8 cellular contexts compared by ENCODE assay signal in the genomic region with DNA sequence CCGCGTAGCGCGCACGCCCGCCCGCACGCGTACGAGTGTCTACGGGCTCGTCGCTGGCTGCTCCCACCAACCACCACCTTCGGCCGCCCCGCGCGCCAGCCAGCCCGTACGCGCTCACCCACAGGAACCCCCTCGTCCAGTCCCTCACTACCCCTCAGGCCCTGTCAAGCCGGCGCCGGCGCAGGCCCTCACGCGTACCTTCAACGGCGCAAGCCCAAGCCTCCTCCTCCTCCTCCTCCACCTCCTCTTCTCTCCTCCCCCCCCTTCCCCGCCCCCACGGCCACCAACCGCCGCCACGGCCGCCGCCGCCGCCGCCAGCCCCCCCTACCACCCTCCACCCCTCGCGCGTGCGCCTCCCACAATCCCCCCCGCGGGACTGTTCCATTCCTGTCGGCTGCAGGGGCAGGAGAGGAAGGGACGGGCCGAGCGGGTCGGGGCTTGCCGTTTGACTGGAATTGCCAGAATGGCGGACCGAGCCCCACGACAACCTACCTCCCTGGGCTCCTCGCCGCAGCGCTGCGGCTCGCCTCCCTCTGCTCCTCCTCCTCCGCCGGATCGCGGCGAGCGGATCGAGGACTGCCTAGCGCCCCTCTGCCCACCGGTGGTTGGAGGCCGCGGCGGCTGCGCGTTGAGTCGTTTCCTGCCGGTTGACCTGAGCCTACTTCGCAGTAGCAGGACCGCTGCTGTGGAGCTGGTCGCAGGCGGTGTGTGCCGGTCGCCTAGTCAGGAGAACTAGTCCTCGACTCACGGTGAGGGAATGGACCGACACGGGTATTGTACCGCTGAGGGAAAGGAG. TPM values are rescaled to one million over a fixed set of nuclear protein-coding genes. Genes with fewer than 3 reads are reported as not detected.
DNase-seq lines count a peak whose midpoint lies in the region; FAIRE-seq and TF ChIP-seq lines count a peak whose summit lies in the region.

A gene with protein sequence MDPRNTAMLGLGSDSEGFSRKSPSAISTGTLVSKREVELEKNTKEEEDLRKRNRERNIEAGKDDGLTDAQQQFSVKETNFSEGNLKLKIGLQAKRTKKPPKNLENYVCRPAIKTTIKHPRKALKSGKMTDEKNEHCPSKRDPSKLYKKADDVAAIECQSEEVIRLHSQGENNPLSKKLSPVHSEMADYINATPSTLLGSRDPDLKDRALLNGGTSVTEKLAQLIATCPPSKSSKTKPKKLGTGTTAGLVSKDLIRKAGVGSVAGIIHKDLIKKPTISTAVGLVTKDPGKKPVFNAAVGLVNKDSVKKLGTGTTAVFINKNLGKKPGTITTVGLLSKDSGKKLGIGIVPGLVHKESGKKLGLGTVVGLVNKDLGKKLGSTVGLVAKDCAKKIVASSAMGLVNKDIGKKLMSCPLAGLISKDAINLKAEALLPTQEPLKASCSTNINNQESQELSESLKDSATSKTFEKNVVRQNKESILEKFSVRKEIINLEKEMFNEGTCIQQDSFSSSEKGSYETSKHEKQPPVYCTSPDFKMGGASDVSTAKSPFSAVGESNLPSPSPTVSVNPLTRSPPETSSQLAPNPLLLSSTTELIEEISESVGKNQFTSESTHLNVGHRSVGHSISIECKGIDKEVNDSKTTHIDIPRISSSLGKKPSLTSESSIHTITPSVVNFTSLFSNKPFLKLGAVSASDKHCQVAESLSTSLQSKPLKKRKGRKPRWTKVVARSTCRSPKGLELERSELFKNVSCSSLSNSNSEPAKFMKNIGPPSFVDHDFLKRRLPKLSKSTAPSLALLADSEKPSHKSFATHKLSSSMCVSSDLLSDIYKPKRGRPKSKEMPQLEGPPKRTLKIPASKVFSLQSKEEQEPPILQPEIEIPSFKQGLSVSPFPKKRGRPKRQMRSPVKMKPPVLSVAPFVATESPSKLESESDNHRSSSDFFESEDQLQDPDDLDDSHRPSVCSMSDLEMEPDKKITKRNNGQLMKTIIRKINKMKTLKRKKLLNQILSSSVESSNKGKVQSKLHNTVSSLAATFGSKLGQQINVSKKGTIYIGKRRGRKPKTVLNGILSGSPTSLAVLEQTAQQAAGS (N-terminal part only) (minus strand): TSS at position 223 of the 796 bp plus-strand sequence. CDS start 41,284 bp downstream, outside the sequence.

- no peaks in the 10 kb centered on the region for H3K9me3 ChIP-seq in neutrophil

- peaks cover 19 to 29% of the 10 kb centered on the region in 2 experiments for H3K4me1 ChIP-seq in neutrophil (ENCODE audit: control insufficient read depth in 1 of 2, insufficient read depth in 1 of 2, low read depth in 1 of 2, low read length in 1 of 2)

- peak within 1 kb of the TSS; percentile 99 for H3K27ac ChIP-seq in neutrophil

- peak; percentile 71 for DNase-seq in GF-D8 (lab: John Stamatoyannopoulos, UW)
- peak; percentile 63 for DNase-seq in HFF-Myc (ENCODE audit: extremely low read depth, low read depth)
- DNase-seq in NB4 (ENCODE audit: low read depth): peak; percentile 95
- peak; percentile 95 for DNase-seq in SK-N-DZ (ENCODE audit: low spot score)
- peak; percentile 95 for DNase-seq in activated naive CD4-positive, alpha-beta T cell treated with anti-CD3 and anti-CD28 coated beads for 36 hours
- DNase-seq in frontal cortex (ENCODE audit: low spot score in 2 of 2): peak; percentile 87 to 92

- CTCF ChIA-PET in activated naive CD4-positive, alpha-beta T cell treated with anti-CD3 and anti-CD28 coated beads for 36 hours (lab: Charles Lee): no interaction called here

- peaks cover 5% of the 10 kb centered on the region for H3K36me3 ChIP-seq in neutrophil

- no peaks in the 10 kb centered on the region for H3K9me3 Mint-ChIP-seq in activated naive CD4-positive, alpha-beta T cell treated with anti-CD3 and anti-CD28 coated beads for 36 hours

- H3K4me3 ChIP-seq in HFF-Myc (replicated peaks; ENCODE audit: low read depth, low read length) (peak within 1 kb of the TSS; percentile 81), NB4 (ENCODE audit: low read depth, low read length) (peak within 1 kb of the TSS; percentile 94), neutrophil (ENCODE audit: low read depth in 1 of 2, low read length in 1 of 2) (peak within 1 kb of the TSS; percentile 77 to 90)

- intact Hi-C loops in activated naive CD4-positive, alpha-beta T cell treated with anti-CD3 and anti-CD28 coated beads for 36 hours (cut with micrococcal nuclease): loop anchor here (1.0 to 10.0 kb wide), 7 partner anchors 26 to 320 kb away; a partner anchor contains a TSS

- no peak for FAIRE-seq in frontal cortex (lab: Jason Lieb, UNC)

- no peaks in the 10 kb centered on the region for H3K27me3 ChIP-seq in neutrophil

- H3K36me3 Mint-ChIP-seq in activated naive CD4-positive, alpha-beta T cell treated with anti-CD3 and anti-CD28 coated beads for 36 hours (ENCODE audit: low read depth): peaks cover 23% of the 10 kb centered on the region

- peak within 1 kb of the TSS; percentile 100 for H3K4me3 Mint-ChIP-seq in activated naive CD4-positive, alpha-beta T cell treated with anti-CD3 and anti-CD28 coated beads for 36 hours

- no peaks in the 10 kb centered on the region for H3K27me3 Mint-ChIP-seq in activated naive CD4-positive, alpha-beta T cell treated with anti-CD3 and anti-CD28 coated beads for 36 hours (ENCODE audit: low read depth)

- peak within 1 kb of the TSS; percentile 97 for H3K27ac Mint-ChIP-seq in activated naive CD4-positive, alpha-beta T cell treated with anti-CD3 and anti-CD28 coated beads for 36 hours

- peaks cover 48% of the 10 kb centered on the region for H3K4me1 Mint-ChIP-seq in activated naive CD4-positive, alpha-beta T cell treated with anti-CD3 and anti-CD28 coated beads for 36 hours (ENCODE audit: low read depth)

- peak; percentile 95 for TF ChIP-seq POLR2A in NB4 (IDR thresholded peaks at IDR 0.05; ENCODE audit: extremely low read depth, insufficient read length)

- TF ChIP-seq CTCF in HFF-Myc (IDR thresholded peaks at IDR 0.05; ENCODE audit: low read depth, low read length, missing control alignments): no peak
- TF ChIP-seq CTCF in NB4 (IDR thresholded peaks at IDR 0.05; ENCODE audit: low read depth, low read length): no peak
- TF ChIP-seq CTCF in neutrophil (IDR thresholded peaks at IDR 0.05): peak; percentile 32
- no peak for TF ChIP-seq CTCF in subcutaneous adipose tissue (IDR thresholded peaks at IDR 0.05; ENCODE audit: low read depth)

RNA-seq across cellular contexts. Expression of the gene that starts here (rescaled TPM):
- 10.3 and 12.2 TPM in 2 replicates for polyA plus RNA-seq in SK-N-DZ (2014; cell fraction: cytosol; rRNA removed)
- polyA plus RNA-seq in SK-N-DZ (2014; cell fraction: nucleus; rRNA removed): 9.7 and 23.4 TPM in 2 replicates
- total RNA-seq in activated naive CD4-positive, alpha-beta T cell treated with anti-CD3 and anti-CD28 coated beads for 36 hours: 10 to 100 TPM; 27.4 to 27.5 TPM
- total RNA-seq in frontal cortex (56.7 TPM), subcutaneous adipose tissue (10 to 100 TPM; 52.4 to 93.9 (median 69.0) TPM)

Comparison
In these comparisons a context has a peak if more than half of its experiments do, and no peak if none do; other contexts are left out.
1. Peak in every context shown above with its lines: DNase-seq, H3K4me3 ChIP-seq and H3K27ac ChIP-seq.